In the genomic region with DNA sequence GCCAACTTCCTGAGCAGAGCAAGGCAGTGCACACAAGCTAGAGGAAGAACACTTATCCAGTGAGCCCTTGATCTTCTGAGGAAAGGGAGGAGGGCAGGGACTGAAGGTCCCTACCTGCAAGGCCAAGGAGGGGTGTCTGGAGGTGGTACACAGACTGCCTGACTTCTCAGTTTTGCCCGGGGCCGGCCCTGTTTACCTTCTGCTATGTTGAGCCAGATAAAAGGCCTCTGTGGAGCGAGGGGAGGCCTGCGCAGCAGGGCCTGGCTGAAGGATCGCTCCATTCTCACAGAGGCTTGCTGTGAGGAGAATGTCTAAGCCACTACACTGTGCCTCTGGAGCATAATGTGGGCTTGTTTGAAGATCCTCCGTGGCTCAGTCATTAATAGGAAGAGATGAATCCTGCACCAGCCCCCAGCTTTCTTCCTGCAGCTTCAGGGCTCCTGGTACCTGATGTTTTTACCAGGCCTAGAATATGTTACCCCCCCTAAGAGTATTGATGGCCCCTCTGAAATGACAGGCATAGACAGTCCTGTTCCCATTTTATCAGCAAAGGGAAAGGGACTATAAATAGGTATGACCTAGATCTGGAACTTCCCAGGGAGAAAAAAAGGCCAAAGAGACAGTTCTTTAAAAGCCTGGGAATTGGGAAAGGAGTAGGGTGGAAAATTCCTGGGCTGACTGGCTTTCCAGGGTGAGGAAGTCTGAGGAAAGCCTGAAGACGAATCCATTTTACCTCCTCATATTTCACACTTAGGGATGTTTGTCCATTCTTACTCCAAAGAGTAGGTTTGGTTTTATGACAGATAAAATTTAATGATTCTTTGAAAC, we compare ENCODE assay signal across 11 cellular contexts. TPM values are rescaled to one million over a fixed set of nuclear protein-coding genes. Genes with fewer than 3 reads are reported as not detected.
DNase-seq lines count a peak whose midpoint lies in the region; ATAC-seq and TF ChIP-seq lines count a peak whose summit lies in the region.
"Had no signal": no experiment of that assay in that cellular context is flagged by ENCODE, and none has a peak within 500 bp of the region (broad histone marks: within the 10 kb centered on the region; RNA-seq: fewer than 3 reads in every experiment).

No MANE protein-coding gene starts in this region.

- H3K27me3 ChIP-seq in heart right ventricle (no peaks in the 10 kb centered on the region), trophoblast cell (ENCODE audit: insufficient read depth, low read length) (no peaks in the 10 kb centered on the region)

- no peak overlapping the region for H2BK12ac ChIP-seq in trophoblast cell (ENCODE audit: low read length)

- no peak overlapping the region for H2BK5ac ChIP-seq in trophoblast cell (ENCODE audit: low read depth, low read length, poor library complexity)

- TF ChIP-seq CTCF in heart right ventricle (IDR thresholded peaks at IDR 0.05): no peak

- H3K27ac Mint-ChIP-seq in activated CD8-positive, alpha-beta T cell treated with anti-CD3 and anti-CD28 coated beads, Interleukin-2, amount 10 ng/mL, durations not matched to agents 7 days and 5 days: peak overlapping the region; percentile 9

- H3K9ac ChIP-seq in trophoblast cell (ENCODE audit: low read length): no peak overlapping the region

- peaks cover 43% of the 10 kb centered on the region for H3K4me1 Mint-ChIP-seq in activated CD8-positive, alpha-beta T cell treated with anti-CD3 and anti-CD28 coated beads, Interleukin-2, amount 10 ng/mL, durations not matched to agents 7 days and 5 days (ENCODE audit: low read depth)

- no peak overlapping the region for H2AK5ac ChIP-seq in trophoblast cell (ENCODE audit: low read length)

- peaks cover 8% of the 10 kb centered on the region for H3K79me2 ChIP-seq in trophoblast cell (ENCODE audit: control insufficient read depth, insufficient read depth, low read length, poor library complexity)

- no peak overlapping the region for H3K4ac ChIP-seq in trophoblast cell (ENCODE audit: low read depth, low read length)

- no peaks in the 10 kb centered on the region for H3K9me3 ChIP-seq in heart right ventricle
- H3K9me3 ChIP-seq in trophoblast cell (ENCODE audit: insufficient read depth, low read depth, low read length): no peaks in the 10 kb centered on the region

- no peak overlapping the region for H4K8ac ChIP-seq in trophoblast cell (ENCODE audit: low read depth, low read length)

- no peak overlapping the region for H3K4me3 Mint-ChIP-seq in activated CD8-positive, alpha-beta T cell treated with anti-CD3 and anti-CD28 coated beads, Interleukin-2, amount 10 ng/mL, durations not matched to agents 7 days and 5 days

- DNase-seq in C1 segment of cervical spinal cord (lab: John Stamatoyannopoulos, UW) (peak in 11 of 14 donors; percentile 15 to 56 (median 28)), heart right ventricle (no peak), trophoblast cell (no peak), DMS53 (lab: John Stamatoyannopoulos, UW) (no peak), NCI-H748 (lab: John Stamatoyannopoulos, UW; ENCODE audit: unreplicated experiment) (no peak), HT-29 (ENCODE audit: low spot score) (no peak)
- no peak for DNase-seq in activated CD8-positive, alpha-beta T cell treated with anti-CD3 and anti-CD28 coated beads, Interleukin-2, amount 10 ng/mL, durations not matched to agents 7 days and 5 days
- no peak for DNase-seq in stimulated activated naive CD4-positive, alpha-beta T cell (lab: John Stamatoyannopoulos, UW)
- DNase-seq: effector CD8-positive, alpha-beta T cell; NCI-H2107 had no signal

- H3K4me3 ChIP-seq in heart right ventricle: peak overlapping the region in 2 of 10 donors; percentile 0 to 14
- H3K4me3 ChIP-seq in trophoblast cell (ENCODE audit: low read depth, low read length): no peak overlapping the region
- H3K4me3 ChIP-seq: SK-N-MC had no signal

- no peak overlapping the region for H2BK120ac ChIP-seq in trophoblast cell (ENCODE audit: insufficient read depth, low read length, poor library complexity)

- peaks cover 9% of the 10 kb centered on the region for H3K79me1 ChIP-seq in trophoblast cell (ENCODE audit: low read length)

- H4K12ac ChIP-seq in trophoblast cell (ENCODE audit: low read depth, low read length): no peak overlapping the region

- no peak overlapping the region for H3K4me2 ChIP-seq in trophoblast cell (ENCODE audit: low read length)

- H4K91ac ChIP-seq in trophoblast cell (ENCODE audit: low read depth, low read length): no peak overlapping the region

- H3K36me3 ChIP-seq in heart right ventricle (peaks cover 0 to 82% (median 56%) of the 10 kb centered on the region in 9 donors), trophoblast cell (ENCODE audit: control insufficient read depth in 1 of 2, insufficient read depth in 2 of 2, low read length in 2 of 2) (peaks cover 43 to 59% of the 10 kb centered on the region in 2 experiments)

- no peak overlapping the region for H2AFZ ChIP-seq in trophoblast cell (ENCODE audit: insufficient read depth, low read length, poor library complexity)

- intact Hi-C loops in heart right ventricle (cut with DNase I): loop anchor here in 1 of 10 donors (5.0 kb wide), 1 partner anchor 33 kb away; the partner anchor contains the start of gene TADA1

- 34 to 37% methylated on average over 7 of the region's 7 CpGs for WGBS in heart right ventricle, 2 donors
- no CpG with 5 or more reads among the region's 7 CpGs for WGBS in trophoblast cell (ENCODE audit: extremely low coverage, insufficient coverage, insufficient read length)

- H3K18ac ChIP-seq in trophoblast cell (ENCODE audit: low read length): no peak overlapping the region

- peaks cover 20 to 85% (median 73%) of the 10 kb centered on the region in 9 donors for H3K4me1 ChIP-seq in heart right ventricle
- peaks cover 16 to 24% of the 10 kb centered on the region in 2 experiments for H3K4me1 ChIP-seq in trophoblast cell (ENCODE audit: control insufficient read depth in 1 of 2, insufficient read depth in 2 of 2, low read length in 2 of 2)

- H3K36me3 Mint-ChIP-seq in activated CD8-positive, alpha-beta T cell treated with anti-CD3 and anti-CD28 coated beads, Interleukin-2, amount 10 ng/mL, durations not matched to agents 7 days and 5 days (ENCODE audit: low read depth): peaks cover 65% of the 10 kb centered on the region

- no peaks in the 10 kb centered on the region for H3K27me3 Mint-ChIP-seq in activated CD8-positive, alpha-beta T cell treated with anti-CD3 and anti-CD28 coated beads, Interleukin-2, amount 10 ng/mL, durations not matched to agents 7 days and 5 days (ENCODE audit: low read depth)

- CTCF ChIA-PET in activated CD8-positive, alpha-beta T cell treated with anti-CD3 and anti-CD28 coated beads, Interleukin-2, amount 10 ng/mL, durations not matched to agents 7 days and 5 days (lab: Charles Lee): interaction anchor here (0.7 kb wide), 1 partner anchor 215 kb away, joined by 3 read pairs; no protein-coding TSS in a partner anchor

- no peak overlapping the region for H3K14ac ChIP-seq in trophoblast cell (ENCODE audit: low read length)

- ATAC-seq in activated CD8-positive, alpha-beta T cell treated with anti-CD3 and anti-CD28 coated beads, Interleukin-2, amount 10 ng/mL, durations not matched to agents 7 days and 5 days: no peak
- ATAC-seq in heart right ventricle: peak in 5 of 8 donors; percentile 3 to 62 (median 38)

- H3K27ac ChIP-seq in heart right ventricle: peak overlapping the region; percentile 35 to 95 (median 74)
- peak overlapping the region; percentile 30 for H3K27ac ChIP-seq in trophoblast cell (ENCODE audit: low read depth, low read length)
- H3K27ac ChIP-seq: SK-N-MC had no signal

- no peaks in the 10 kb centered on the region for H3K9me3 Mint-ChIP-seq in activated CD8-positive, alpha-beta T cell treated with anti-CD3 and anti-CD28 coated beads, Interleukin-2, amount 10 ng/mL, durations not matched to agents 7 days and 5 days (ENCODE audit: insufficient read depth)

- POLR2A ChIA-PET in activated CD8-positive, alpha-beta T cell treated with anti-CD3 and anti-CD28 coated beads, Interleukin-2, amount 10 ng/mL, durations not matched to agents 7 days and 5 days (lab: Charles Lee): interaction anchor here (0.9 to 1.6 kb wide), 3 partner anchors 10 to 32 kb away, joined by 3 to 4 read pairs (median 3); partner anchors contain the start of gene TADA1

- no peak overlapping the region for H3K23ac ChIP-seq in trophoblast cell (ENCODE audit: low read length)

RNA-seq across cellular contexts. Expression of gene POGK, which starts 4.7 kb away (rescaled TPM):
- total RNA-seq in activated CD8-positive, alpha-beta T cell treated with anti-CD3 and anti-CD28 coated beads, Interleukin-2, amount 10 ng/mL, durations not matched to agents 7 days and 5 days: 10 to 100 TPM; 37.6 to 39.8 TPM
- total RNA-seq in heart right ventricle: 10 to 100 TPM; 10.2 to 19.2 (median 13.7) TPM
- polyA plus RNA-seq in heart right ventricle: 1 to 10 TPM; 5.6 to 7.9 TPM
- 18.7 and 19.8 TPM in 2 replicates for polyA plus RNA-seq in trophoblast cell (2013)
- total RNA-seq in HT-29 (2014; rRNA removed; shearing (Covaris generic)): 21.2 and 22.0 TPM in 2 replicates

RNA-seq across cellular contexts. Expression of gene TADA1, which starts 32.1 kb away (rescaled TPM):
- total RNA-seq in activated CD8-positive, alpha-beta T cell treated with anti-CD3 and anti-CD28 coated beads, Interleukin-2, amount 10 ng/mL, durations not matched to agents 7 days and 5 days: 10 to 100 TPM; 12.9 to 13.6 TPM
- total RNA-seq in heart right ventricle: 10 to 100 TPM in 3 of 10 donors, 1 to 10 TPM in 7; 7.5 to 12.8 (median 9.2) TPM
- 1 to 10 TPM; 6.0 to 7.7 TPM for polyA plus RNA-seq in heart right ventricle
- 10.9 and 11.5 TPM in 2 replicates for polyA plus RNA-seq in trophoblast cell (2013)
- 5.7 and 7.2 TPM in 2 replicates for total RNA-seq in HT-29 (2014; rRNA removed; shearing (Covaris generic))

Comparison
In these comparisons a context has a peak if more than half of its experiments do, and no peak if none do; other contexts are left out.
1. DNase-seq: peak in C1 segment of cervical spinal cord (11 of 14); none in activated CD8-positive, alpha-beta T cell treated with anti-CD3 and anti-CD28 coated beads, Interleukin-2, amount 10 ng/mL, durations not matched to agents 7 days and 5 days (single experiment), heart right ventricle (0 of 2), trophoblast cell (0 of 2), DMS53 (single experiment), stimulated activated naive CD4-positive, alpha-beta T cell (0 of 6), NCI-H748 (single experiment) and HT-29 (single experiment).